ENCODE assay signal across 9 cellular contexts in genomic region chr12:67540920-67541624, GRCh38.
DNase-seq lines count a peak whose midpoint lies in the region; ATAC-seq and TF ChIP-seq lines count a peak whose summit lies in the region.
"Had no signal": no experiment of that assay in that cellular context is flagged by ENCODE, and none has a peak within 500 bp of the region (broad histone marks: within the 10 kb centered on the region; RNA-seq: fewer than 3 reads in every experiment).

No MANE protein-coding gene starts in this region.

- H3K36me3 Mint-ChIP-seq in mesothelial cell of epicardium: no peaks in the 10 kb centered on the region
- no peaks in the 10 kb centered on the region for H3K36me3 Mint-ChIP-seq in GM23338 (ENCODE audit: low read depth)

- H3K4me3 Mint-ChIP-seq in mesothelial cell of epicardium (no peak overlapping the region), GM23338 (no peak overlapping the region)

- no peak overlapping the region for H2AFZ ChIP-seq in GM23338

- no peaks in the 10 kb centered on the region for H4K20me1 ChIP-seq in GM23338 (replicated peaks; ENCODE audit: insufficient read depth)

- H3K79me2 ChIP-seq in GM23338 (replicated peaks; ENCODE audit: insufficient read depth): no peaks in the 10 kb centered on the region

- TF ChIP-seq CTCF in mesothelial cell of epicardium (IDR thresholded peaks at IDR 0.05; ENCODE audit: unreplicated experiment) (no peak), GM23338 (conservative IDR thresholded peaks at IDR 0.05; ENCODE audit: low read depth in 2 of 2) (no peak), sigmoid colon (IDR thresholded peaks at IDR 0.05) (no peak)

- H3K9me3 ChIP-seq in sigmoid colon: no peaks in the 10 kb centered on the region
- H3K9me3 ChIP-seq: mucosa of descending colon had no signal

- TF ChIP-seq EP300 in Ishikawa (IDR thresholded peaks at IDR 0.05; ENCODE audit: borderline replicate concordance): no peak
- no peak for TF ChIP-seq EP300 in sigmoid colon (IDR thresholded peaks at IDR 0.05)

- H3K9me3 Mint-ChIP-seq in mesothelial cell of epicardium: no peaks in the 10 kb centered on the region
- H3K9me3 Mint-ChIP-seq in GM23338: no peaks in the 10 kb centered on the region

- H3K27me3 ChIP-seq in GM23338 (ENCODE audit: insufficient read depth): no peaks in the 10 kb centered on the region
- H3K27me3 ChIP-seq in sigmoid colon: no peaks in the 10 kb centered on the region

- H3K4me1 ChIP-seq in GM23338 (ENCODE audit: insufficient read depth) (peaks cover 4% of the 10 kb centered on the region; the same call in 1 of the 2 replicates), sigmoid colon (no peaks in the 10 kb centered on the region)

- peak; percentile 90 for ATAC-seq in GM18511 (IDR thresholded peaks at IDR 0.05; ENCODE audit: unreplicated experiment)
- ATAC-seq in GM21529 (IDR thresholded peaks at IDR 0.05; ENCODE audit: unreplicated experiment): peak; percentile 86
- ATAC-seq in GM23338: no peak
- ATAC-seq: mucosa of descending colon had no signal

- H3K27ac Mint-ChIP-seq in mesothelial cell of epicardium: peak overlapping the region; percentile 60
- no peak overlapping the region for H3K27ac Mint-ChIP-seq in GM23338

- H3K4me1 Mint-ChIP-seq in mesothelial cell of epicardium (peaks cover 26% of the 10 kb centered on the region), GM23338 (peaks cover 18% of the 10 kb centered on the region)

- H3K36me3 ChIP-seq in GM23338 (ENCODE audit: insufficient read depth): no peaks in the 10 kb centered on the region
- H3K36me3 ChIP-seq in sigmoid colon: no peaks in the 10 kb centered on the region

- DNase-seq in mesothelial cell of epicardium (ENCODE audit: low spot score in 2 of 2, unreplicated experiment in 2 of 2) (no peak), GM23338 (ENCODE audit: low spot score) (no peak), sigmoid colon (no peak), germinal center (ENCODE audit: low spot score) (no peak)
- DNase-seq: Kasumi-1, mucosa of descending colon had no signal

- H3K9me2 ChIP-seq in GM23338 (ENCODE audit: insufficient read depth): peaks cover 7% of the 10 kb centered on the region; the same call in 1 of the 2 replicates

- H3K4me3 ChIP-seq in GM23338: no peak overlapping the region
- H3K4me3 ChIP-seq in sigmoid colon: no peak overlapping the region
- H3K4me3 ChIP-seq: mucosa of descending colon had no signal

- no peak for TF ChIP-seq POLR2A in sigmoid colon (IDR thresholded peaks at IDR 0.05)

- TF ChIP-seq RAD21 in Ishikawa (IDR thresholded peaks at IDR 0.05; ENCODE audit: low read depth): no peak

- no peak overlapping the region for H3K27ac ChIP-seq in GM23338 (ENCODE audit: low read depth)
- no peak overlapping the region for H3K27ac ChIP-seq in sigmoid colon

- 73 to 83% methylated on average over 8 of the region's 8 CpGs for WGBS in sigmoid colon, 2 donors

- H3K27me3 Mint-ChIP-seq in mesothelial cell of epicardium (ENCODE audit: low read depth): no peaks in the 10 kb centered on the region
- peaks cover 5% of the 10 kb centered on the region for H3K27me3 Mint-ChIP-seq in GM23338 (ENCODE audit: insufficient read depth, low read depth, poor library complexity)

- no peak overlapping the region for H3K4me2 ChIP-seq in GM23338

- intact Hi-C loops in sigmoid colon (cut with DNase I): no loop called here

- no peaks in the 10 kb centered on the region for H3F3A ChIP-seq in GM23338 (replicated peaks; ENCODE audit: low read depth)

TF ChIP-seq in Ishikawa, 13 proteins besides CTCF, POLR2A, EP300 and RAD21:
- 0 out of 2 replicates have a peak, but pooled peaks have one; percentile 25 for TF ChIP-seq USF1 (IDR thresholded peaks at IDR 0.05)
- TF ChIP-seq CEBPB (IDR thresholded peaks at IDR 0.05): no peak
- TF ChIP-seq NFIC (IDR thresholded peaks at IDR 0.05): no peak
- TF ChIP-seq CREB1 (IDR thresholded peaks at IDR 0.05; ENCODE audit: low read depth): no peak
- no peak for TF ChIP-seq TAF1 (IDR thresholded peaks at IDR 0.05; ENCODE audit: low read depth)
- TF ChIP-seq EGR1 (IDR thresholded peaks at IDR 0.05): no peak
- no peak for TF ChIP-seq REST (IDR thresholded peaks at IDR 0.05; ENCODE audit: low read depth)
- TF ChIP-seq TEAD4 (IDR thresholded peaks at IDR 0.05): no peak
- TF ChIP-seq FOXM1 (IDR thresholded peaks at IDR 0.05; ENCODE audit: borderline replicate concordance, low read depth): no peak
TF ChIP-seq in Ishikawa: peak in this region for 1.

TF ChIP-seq in GM23338, 12 proteins besides CTCF, POLR2A, EP300 and RAD21 (continues in another document):
- no peak for TF ChIP-seq EZH2 (IDR thresholded peaks at IDR 0.05; ENCODE audit: low read depth, unreplicated experiment)
- no peak for TF ChIP-seq EZH2phosphoT487 (IDR thresholded peaks at IDR 0.05; ENCODE audit: unreplicated experiment)
- TF ChIP-seq NANOG (IDR thresholded peaks at IDR 0.05; ENCODE audit: borderline replicate concordance): no peak
- TF ChIP-seq ZNF462 (CRISPR knock-in tag; IDR thresholded peaks at IDR 0.05): no peak
- no peak for TF ChIP-seq STAT1 (IDR thresholded peaks at IDR 0.05; ENCODE audit: unreplicated experiment)
- no peak for TF ChIP-seq JUNB (IDR thresholded peaks at IDR 0.05; ENCODE audit: unreplicated experiment)
